ENCODE assay signal across 1 cellular context in genomic region chr17:3748576-3748975, GRCh38.
TF ChIP-seq lines count a peak whose summit lies in the region.

No MANE protein-coding gene starts in this region.

TF ChIP-seq in GM23338, 12 proteins besides CTCF, POLR2A, EP300 and RAD21:
- TF ChIP-seq JUNB (IDR thresholded peaks at IDR 0.05; ENCODE audit: unreplicated experiment): no peak
- no peak for TF ChIP-seq EZH2 (IDR thresholded peaks at IDR 0.05; ENCODE audit: low read depth, unreplicated experiment)
- no peak for TF ChIP-seq NANOG (IDR thresholded peaks at IDR 0.05; ENCODE audit: borderline replicate concordance)
